ENCODE assay signal across 25 cellular contexts in genomic region chr4:161702287-161702686, GRCh38.
DNase-seq lines count a peak whose midpoint lies in the region; ATAC-seq and TF ChIP-seq lines count a peak whose summit lies in the region.
"Had no signal": no experiment of that assay in that cellular context is flagged by ENCODE, and none has a peak within 500 bp of the region (broad histone marks: within the 10 kb centered on the region; RNA-seq: fewer than 3 reads in every experiment).

No MANE protein-coding gene starts in this region.

- TF ChIP-seq CTCF in 22Rv1 (IDR thresholded peaks at IDR 0.05) = peak; percentile 38
- peak; percentile 39 for TF ChIP-seq CTCF in GM12873 (IDR thresholded peaks at IDR 0.05; ENCODE audit: insufficient read depth, low read depth, low read length, missing control alignments)
- TF ChIP-seq CTCF in epithelial cell of proximal tubule (conservative IDR thresholded peaks at IDR 0.05; ENCODE audit: low read depth, low read length) = peak; percentile 41

- H3K4me3 ChIP-seq in epithelial cell of proximal tubule (ENCODE audit: low read depth, low read length) = no peak overlapping the region
- H3K4me3 ChIP-seq: colonic mucosa, prostate gland, smooth muscle cell, stomach, upper lobe of right lung had no signal

- H3K27ac ChIP-seq in 22Rv1 = no peak overlapping the region
- H3K27ac ChIP-seq: colonic mucosa, prostate gland, stomach, upper lobe of right lung had no signal

- ATAC-seq in GM19035 (IDR thresholded peaks at IDR 0.05; ENCODE audit: unreplicated experiment) = no peak
- no peak for ATAC-seq in GM21737 (IDR thresholded peaks at IDR 0.05; ENCODE audit: unreplicated experiment)
- ATAC-seq: activated CD4-positive, alpha-beta T cell treated with anti-CD3 and anti-CD28 coated beads for 36 hours; activated T-helper 17 cell treated with anti-CD3 and anti-CD28 coated beads, Interleukin-2, amount 50 U/mL, for 72 hours; naive thymus-derived CD8-positive, alpha-beta T cell; upper lobe of right lung had no signal

- DNase-seq in NAMALWA (ENCODE audit: low spot score) (peak; percentile 24), epithelial cell of proximal tubule (ENCODE audit: low read depth) (no peak), DMS 273 (lab: John Stamatoyannopoulos, UW; ENCODE audit: unreplicated experiment) (no peak), NCI-H526 treated with DMSO at 0.1 percent for 48 hours (lab: John Stamatoyannopoulos, UW) (no peak)
- DNase-seq: activated CD4-positive, alpha-beta T cell treated with anti-CD3 and anti-CD28 coated beads for 36 hours; activated naive CD8-positive, alpha-beta T cell treated with anti-CD3 and anti-CD28 coated beads, Interleukin-2, amount 10 ng/mL, durations not matched to agents 7 days and 5 days; colonic mucosa; hippocampal formation; kidney; mesenchymal stem cell; naive thymus-derived CD8-positive, alpha-beta T cell; NCI-H187 treated with DMSO at 0.1 percent for 48 hours; NCI-H345; NK-92 treated with Interleukin-12 subunit alpha and Interleukin-12 subunit beta, amount 100 ng/mL, for 24 hours; stimulated activated CD4-positive, alpha-beta T cell treated with anti-CD3 and anti-CD28 coated beads, Interleukin-4, amount 100 ng/mL, for 1 hour; stomach; SW 1271; upper lobe of right lung had no signal
